In the genomic region with DNA sequence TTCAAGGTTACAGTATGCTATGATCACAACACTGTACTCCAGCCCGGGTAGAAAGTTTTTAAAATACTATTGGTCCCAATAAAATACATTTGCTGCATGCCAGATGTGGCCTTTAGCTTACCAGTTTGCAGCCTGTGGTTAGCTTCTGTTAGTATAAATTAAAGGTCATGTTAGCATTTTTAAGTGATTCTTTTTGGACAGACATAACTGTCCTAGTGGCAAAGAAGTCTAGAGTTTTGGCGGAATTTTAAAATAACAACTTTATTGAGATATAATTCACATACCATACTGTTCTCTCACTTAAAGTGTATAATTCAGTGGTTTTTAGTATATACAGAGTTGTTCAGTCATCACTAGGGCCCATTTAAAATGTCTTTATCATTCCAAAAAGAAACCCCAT, we compare ENCODE assay signal across 18 cellular contexts. TPM values are rescaled to one million over a fixed set of nuclear protein-coding genes. Genes with fewer than 3 reads are reported as not detected.
DNase-seq lines count a peak whose midpoint lies in the region; ATAC-seq, FAIRE-seq and TF ChIP-seq lines count a peak whose summit lies in the region.
"Had no signal": no experiment of that assay in that cellular context is flagged by ENCODE, and none has a peak within 500 bp of the region (broad histone marks: within the 10 kb centered on the region; RNA-seq: fewer than 3 reads in every experiment).

No MANE protein-coding gene starts in this region.

- DNase-seq in stimulated activated naive CD8-positive, alpha-beta T cell treated with anti-CD3 and anti-CD28 coated beads, Interleukin-15, Interleukin-2, amounts not matched to agents 100 U/mL and 50 U/mL, for 24 hours, result no peak
- DNase-seq in astrocyte (ENCODE audit: low read depth), result peak; percentile 12
- no peak for DNase-seq in mesothelial cell of epicardium (ENCODE audit: low spot score in 2 of 2, unreplicated experiment in 2 of 2)
- no peak for DNase-seq in activated CD8-positive, alpha-beta memory T cell treated with anti-CD3 and anti-CD28 coated beads, Interleukin-2, amount 50 U/mL, for 4 hours
- no peak for DNase-seq in WERI-Rb-1
- DNase-seq: DMS79 treated with DMSO at 0.1 percent for 48 hours, H7, HFFc6, NCI-H1436, NCI-H2029 treated with DMSO at 0.1 percent for 48 hours, NCI-H2171, NCI-H526, PC-3, RPMI8226, SHP77 treated with DMSO at 0.1 percent for 48 hours had no signal

- no peaks in the 10 kb centered on the region for H3K4me1 ChIP-seq in astrocyte (ENCODE audit: insufficient read depth, low read length)

- H3K27ac ChIP-seq in astrocyte (ENCODE audit: low read depth, low read length) (no peak overlapping the region), WERI-Rb-1 (no peak overlapping the region)
- H3K27ac ChIP-seq: C4-2B had no signal

- no peak for ATAC-seq in stimulated activated naive CD8-positive, alpha-beta T cell treated with anti-CD3 and anti-CD28 coated beads, Interleukin-15, Interleukin-2, amounts not matched to agents 100 U/mL and 50 U/mL, for 24 hours
- no peak for ATAC-seq in esophagus mucosa
- ATAC-seq: PC-3 had no signal

- H3K36me3 ChIP-seq in astrocyte (ENCODE audit: insufficient read depth, low read length) (peaks cover 46% of the 10 kb centered on the region), WERI-Rb-1 (peaks cover 39% of the 10 kb centered on the region)

- H4K20me1 ChIP-seq in astrocyte (ENCODE audit: insufficient read depth, low read length), result peaks cover 68% of the 10 kb centered on the region

- peak overlapping the region; percentile 52 for H3K27ac Mint-ChIP-seq in stimulated activated naive CD8-positive, alpha-beta T cell treated with anti-CD3 and anti-CD28 coated beads, Interleukin-15, Interleukin-2, amounts not matched to agents 100 ng/mL and 50 ng/mL, for 24 hours
- H3K27ac Mint-ChIP-seq in astrocyte (ENCODE audit: unreplicated experiment) (no peak overlapping the region), mesothelial cell of epicardium (peak overlapping the region; percentile 61)
- H3K27ac Mint-ChIP-seq: HFFc6 had no signal

- no peaks in the 10 kb centered on the region for H3K27me3 Mint-ChIP-seq in stimulated activated naive CD8-positive, alpha-beta T cell treated with anti-CD3 and anti-CD28 coated beads, Interleukin-15, Interleukin-2, amounts not matched to agents 100 ng/mL and 50 ng/mL, for 24 hours
- no peaks in the 10 kb centered on the region for H3K27me3 Mint-ChIP-seq in astrocyte (ENCODE audit: low read depth, unreplicated experiment)
- H3K27me3 Mint-ChIP-seq in mesothelial cell of epicardium (ENCODE audit: low read depth), result no peaks in the 10 kb centered on the region

- H3K79me2 ChIP-seq in astrocyte (ENCODE audit: insufficient read depth, low read length), result peaks cover 60% of the 10 kb centered on the region

- H3K4me3 Mint-ChIP-seq in stimulated activated naive CD8-positive, alpha-beta T cell treated with anti-CD3 and anti-CD28 coated beads, Interleukin-15, Interleukin-2, amounts not matched to agents 100 ng/mL and 50 ng/mL, for 24 hours, result no peak overlapping the region
- no peak overlapping the region for H3K4me3 Mint-ChIP-seq in astrocyte (ENCODE audit: unreplicated experiment)
- H3K4me3 Mint-ChIP-seq in mesothelial cell of epicardium, result no peak overlapping the region
- H3K4me3 Mint-ChIP-seq: HFFc6 had no signal

- no peak overlapping the region for H2AFZ ChIP-seq in astrocyte (ENCODE audit: low read depth, low read length)

- H3K36me3 Mint-ChIP-seq in stimulated activated naive CD8-positive, alpha-beta T cell treated with anti-CD3 and anti-CD28 coated beads, Interleukin-15, Interleukin-2, amounts not matched to agents 100 ng/mL and 50 ng/mL, for 24 hours (ENCODE audit: low read depth), result peaks cover 68% of the 10 kb centered on the region
- H3K36me3 Mint-ChIP-seq in astrocyte (ENCODE audit: low read depth, unreplicated experiment), result peaks cover 32% of the 10 kb centered on the region
- peaks cover 53% of the 10 kb centered on the region for H3K36me3 Mint-ChIP-seq in mesothelial cell of epicardium

- H3K4me1 Mint-ChIP-seq in stimulated activated naive CD8-positive, alpha-beta T cell treated with anti-CD3 and anti-CD28 coated beads, Interleukin-15, Interleukin-2, amounts not matched to agents 100 ng/mL and 50 ng/mL, for 24 hours (ENCODE audit: low read depth), result peaks cover 23% of the 10 kb centered on the region
- H3K4me1 Mint-ChIP-seq in astrocyte (ENCODE audit: low read depth, unreplicated experiment) (peaks cover 1% of the 10 kb centered on the region), mesothelial cell of epicardium (no peaks in the 10 kb centered on the region)

- FAIRE-seq in astrocyte (lab: Jason Lieb, UNC), result no peak

- H3K9me3 Mint-ChIP-seq in stimulated activated naive CD8-positive, alpha-beta T cell treated with anti-CD3 and anti-CD28 coated beads, Interleukin-15, Interleukin-2, amounts not matched to agents 100 ng/mL and 50 ng/mL, for 24 hours, result no peaks in the 10 kb centered on the region
- H3K9me3 Mint-ChIP-seq in astrocyte (ENCODE audit: unreplicated experiment) (no peaks in the 10 kb centered on the region), mesothelial cell of epicardium (no peaks in the 10 kb centered on the region)

- no peak overlapping the region for H3K4me3 ChIP-seq in astrocyte (ENCODE audit: insufficient read depth, low read depth, low read length)
- no peak overlapping the region for H3K4me3 ChIP-seq in WERI-Rb-1 (ENCODE audit: low read depth, low read length)

- H3K27me3 ChIP-seq in astrocyte (ENCODE audit: insufficient read depth, low read length) (no peaks in the 10 kb centered on the region), WERI-Rb-1 (ENCODE audit: insufficient read depth, low read depth, severe bottlenecking) (no peaks in the 10 kb centered on the region)

- TF ChIP-seq CTCF in astrocyte (IDR thresholded peaks at IDR 0.05; ENCODE audit: insufficient read depth, low read depth, low read length) (no peak), mesothelial cell of epicardium (IDR thresholded peaks at IDR 0.05; ENCODE audit: unreplicated experiment) (no peak), WERI-Rb-1 (IDR thresholded peaks at IDR 0.05; ENCODE audit: low read depth, low read length) (no peak)

- H3K9ac ChIP-seq in astrocyte (ENCODE audit: low read length), result no peak overlapping the region

- H3K4me2 ChIP-seq in astrocyte (ENCODE audit: low read length), result no peak overlapping the region

- H3K9me3 ChIP-seq in astrocyte (ENCODE audit: insufficient read depth, low read depth, low read length), result no peaks in the 10 kb centered on the region
- no peaks in the 10 kb centered on the region for H3K9me3 ChIP-seq in WERI-Rb-1 (ENCODE audit: severe bottlenecking)

RNA-seq across cellular contexts. Expression of a gene that starts 24.3 kb away (rescaled TPM):
- total RNA-seq in astrocyte, result 11.8 and 13.3 TPM in 2 replicates
- 23.5 to 27.3 TPM (median 26.2 TPM) in 3 replicates for total RNA-seq in mesothelial cell of epicardium
- total RNA-seq in esophagus mucosa, result 10.5 TPM

RNA-seq across cellular contexts. Expression of a gene that starts 34.8 kb away (rescaled TPM):
- 126 and 139 TPM in 2 replicates for total RNA-seq in astrocyte
- total RNA-seq in mesothelial cell of epicardium, result 244 to 246 TPM (median 245 TPM) in 3 replicates
- 80.6 TPM for total RNA-seq in esophagus mucosa

RNA-seq across cellular contexts. Expression of a gene that starts 59.4 kb away (rescaled TPM):
- 113 and 122 TPM in 2 replicates for total RNA-seq in astrocyte
- 67.5 to 70.5 TPM (median 68.7 TPM) in 3 replicates for total RNA-seq in mesothelial cell of epicardium
- 54.1 TPM for total RNA-seq in esophagus mucosa
